In the genomic region with DNA sequence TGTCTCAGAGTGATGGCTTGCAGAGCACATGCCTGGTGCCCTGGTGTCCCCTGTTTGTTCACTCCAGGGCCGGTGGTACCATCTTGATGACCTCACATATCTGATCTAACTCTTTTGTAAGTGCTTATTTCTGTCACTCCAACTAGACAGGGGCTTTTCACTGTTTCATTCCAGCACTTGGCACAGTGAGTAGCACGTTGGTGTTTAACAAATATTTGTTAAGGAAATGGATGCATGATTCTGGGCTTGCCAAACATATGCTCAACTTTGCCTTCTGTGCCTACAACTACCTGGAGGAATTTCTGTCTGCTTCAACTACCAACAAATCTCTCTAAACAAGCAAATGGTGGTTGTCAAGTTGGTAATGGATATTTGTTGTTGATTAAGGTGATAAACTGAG, we compare ENCODE assay signal across 20 cellular contexts. TPM values are rescaled to one million over a fixed set of nuclear protein-coding genes. Genes with fewer than 3 reads are reported as not detected.
DNase-seq lines count a peak whose midpoint lies in the region; ATAC-seq, FAIRE-seq and TF ChIP-seq lines count a peak whose summit lies in the region.
"Had no signal": no experiment of that assay in that cellular context is flagged by ENCODE, and none has a peak within 500 bp of the region (broad histone marks: within the 10 kb centered on the region; RNA-seq: fewer than 3 reads in every experiment).

No MANE protein-coding gene starts in this region.

- no peaks in the 10 kb centered on the region for H3K36me3 ChIP-seq in trophoblast cell (ENCODE audit: control insufficient read depth in 1 of 2, insufficient read depth in 2 of 2, low read length in 2 of 2)

- peak overlapping the region; percentile 33 for H3K4me2 ChIP-seq in trophoblast cell (ENCODE audit: low read length)
- H3K4me2 ChIP-seq: A549, GM23338 had no signal

- H2BK5ac ChIP-seq in trophoblast cell (ENCODE audit: low read depth, low read length, poor library complexity), result no peak overlapping the region

- peak; percentile 56 for FAIRE-seq in GM12892 (lab: Jason Lieb, UNC)
- FAIRE-seq: A549, D721Med, G401.6, GM12891, H54 had no signal

- H2BK12ac ChIP-seq in trophoblast cell (ENCODE audit: low read length), result no peak overlapping the region

- H3K79me2 ChIP-seq in trophoblast cell (ENCODE audit: control insufficient read depth, insufficient read depth, low read length, poor library complexity), result no peaks in the 10 kb centered on the region

- H2BK120ac ChIP-seq in trophoblast cell (ENCODE audit: insufficient read depth, low read length, poor library complexity), result no peak overlapping the region

- no peak overlapping the region for H3K18ac ChIP-seq in trophoblast cell (ENCODE audit: low read length)

- peak; percentile 3 for DNase-seq in DMS 273 (lab: John Stamatoyannopoulos, UW; ENCODE audit: unreplicated experiment)
- no peak for DNase-seq in DMS 273 treated with DMSO at 0.1 percent for 48 hours (lab: John Stamatoyannopoulos, UW)
- DNase-seq in GM12892 (ENCODE audit: insufficient read length), result no peak
- DNase-seq in SK-N-DZ (ENCODE audit: low spot score), result peak; percentile 72
- DNase-seq in trophoblast cell, result no peak
- no peak for DNase-seq in middle frontal gyrus (ENCODE audit: extremely low spot score, low spot score)
- DNase-seq: AML-193; Caco-2; CD4-positive, alpha-beta T cell; HCEC 1CT had no signal

- H4K12ac ChIP-seq in trophoblast cell (ENCODE audit: low read depth, low read length), result no peak overlapping the region

- no peak overlapping the region for H4K8ac ChIP-seq in trophoblast cell (ENCODE audit: low read depth, low read length)

- no peak overlapping the region for H3K27ac ChIP-seq in trophoblast cell (ENCODE audit: low read depth, low read length)
- H3K27ac ChIP-seq: 22Rv1, A549, C4-2B had no signal

- H3K4me1 ChIP-seq in trophoblast cell (ENCODE audit: control insufficient read depth in 1 of 2, insufficient read depth in 2 of 2, low read length in 2 of 2), result peaks cover 0 to 10% of the 10 kb centered on the region in 2 experiments

- no peak for ATAC-seq in HG03439 (IDR thresholded peaks at IDR 0.05; ENCODE audit: unreplicated experiment)
- ATAC-seq: A549, GM23338 had no signal

- H2AK5ac ChIP-seq in trophoblast cell (ENCODE audit: low read length), result no peak overlapping the region

- no peaks in the 10 kb centered on the region for H3K27me3 ChIP-seq in trophoblast cell (ENCODE audit: insufficient read depth, low read length)

- no peak overlapping the region for H3K4ac ChIP-seq in trophoblast cell (ENCODE audit: low read depth, low read length)

- H3K4me3 ChIP-seq in trophoblast cell (ENCODE audit: low read depth, low read length), result no peak overlapping the region
- H3K4me3 ChIP-seq: A549, GM23338 had no signal

- no CpG with 5 or more reads among the region's 2 CpGs for WGBS in trophoblast cell (ENCODE audit: extremely low coverage, insufficient coverage, insufficient read length)

- H4K91ac ChIP-seq in trophoblast cell (ENCODE audit: low read depth, low read length), result no peak overlapping the region

- no peak overlapping the region for H3K9ac ChIP-seq in trophoblast cell (ENCODE audit: low read length)

- H3K14ac ChIP-seq in trophoblast cell (ENCODE audit: low read length), result no peak overlapping the region

- H3K23ac ChIP-seq in trophoblast cell (ENCODE audit: low read length), result no peak overlapping the region

- TF ChIP-seq POLR2A in GM12892 (IDR thresholded peaks at IDR 0.05; ENCODE audit: low read depth, low read length), result no peak

- H2AFZ ChIP-seq in trophoblast cell (ENCODE audit: insufficient read depth, low read length, poor library complexity), result no peak overlapping the region
- H2AFZ ChIP-seq: GM23338 had no signal

- H3K9me3 ChIP-seq in trophoblast cell (ENCODE audit: insufficient read depth, low read depth, low read length), result no peaks in the 10 kb centered on the region
- H3K9me3 ChIP-seq: A549, Caco-2 had no signal

- peaks cover 5% of the 10 kb centered on the region for H3K79me1 ChIP-seq in trophoblast cell (ENCODE audit: low read length)

RNA-seq across cellular contexts. Expression of gene PDE6H, which starts 31.6 kb away (rescaled TPM):
- not detected for polyA plus RNA-seq in GM12892 (2012; ENCODE audit: missing spikeins)
- not detected in 2 replicates for polyA plus RNA-seq in SK-N-DZ (2014; cell fraction: cytosol; rRNA removed)
- not detected in 2 replicates for polyA plus RNA-seq in SK-N-DZ (2014; cell fraction: nucleus; rRNA removed)
- not detected in 2 replicates for polyA plus RNA-seq in trophoblast cell (2013)
- polyA plus RNA-seq: A549, BJ, GM23338 had no signal

RNA-seq across cellular contexts. Expression of gene ARHGDIB, which starts 43.0 kb away (rescaled TPM):
- polyA plus RNA-seq in GM12892 (2012; ENCODE audit: missing spikeins), result 970 TPM
- 0.77 and 0.94 TPM in 2 replicates for polyA plus RNA-seq in SK-N-DZ (2014; cell fraction: cytosol; rRNA removed)
- polyA plus RNA-seq in SK-N-DZ (2014; cell fraction: nucleus; rRNA removed), result 0.50 and 3.4 TPM in 2 replicates
- polyA plus RNA-seq in trophoblast cell (2013), result 144 and 156 TPM in 2 replicates

Comparison
In these comparisons a context has a peak if more than half of its experiments do, and no peak if none do; other contexts are left out.
1. DNase-seq: peak in DMS 273 (single experiment) and SK-N-DZ (single experiment); none in DMS 273 treated with DMSO at 0.1 percent for 48 hours (single experiment), GM12892 (single experiment), trophoblast cell (0 of 2) and middle frontal gyrus (single experiment).